ENCODE assay signal across 8 cellular contexts in the genomic region with DNA sequence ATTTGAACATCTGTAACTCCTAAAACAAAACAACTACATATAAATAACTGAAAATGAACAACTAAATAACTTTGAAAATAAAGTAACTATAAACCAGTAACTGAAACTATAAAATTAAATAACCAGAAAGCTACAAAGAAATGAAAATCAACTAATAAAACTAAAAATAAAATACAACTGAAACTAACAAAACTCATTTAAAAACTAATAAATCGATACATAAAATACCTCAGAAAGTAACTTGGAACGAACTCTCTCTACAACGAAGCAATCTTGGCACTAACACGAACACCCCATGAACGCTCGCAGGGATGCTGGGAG. TPM values are rescaled to one million over a fixed set of nuclear protein-coding genes. Genes with fewer than 3 reads are reported as not detected.
DNase-seq lines count a peak whose midpoint lies in the region; ATAC-seq and TF ChIP-seq lines count a peak whose summit lies in the region.
"Had no signal": no experiment of that assay in that cellular context is flagged by ENCODE, and none has a peak within 500 bp of the region (broad histone marks: within the 10 kb centered on the region; RNA-seq: fewer than 3 reads in every experiment).

No MANE protein-coding gene starts in this region.

- DNase-seq in HFFc6 (no peak), adipocyte (ENCODE audit: low read depth) (no peak), left lung (no peak), CD1c-positive myeloid dendritic cell (ENCODE audit: extremely low spot score) (no peak), NCI-H1092 treated with DMSO at 0.1 percent for 48 hours (lab: John Stamatoyannopoulos, UW) (no peak)
- DNase-seq: NCI-H2081 had no signal

- H3K36me3 ChIP-seq in adipocyte (ENCODE audit: control insufficient read depth, insufficient read depth, low read length, severe bottlenecking) (no peaks in the 10 kb centered on the region), left lung (no peaks in the 10 kb centered on the region), stomach smooth muscle (ENCODE audit: control insufficient read depth in 2 of 2, insufficient read depth in 2 of 2, low read length in 2 of 2) (no peaks in the 10 kb centered on the region)

- H3K27ac Mint-ChIP-seq in HFFc6: no peak overlapping the region

- H3K4me3 ChIP-seq in adipocyte (ENCODE audit: low read length): peak overlapping the region; percentile 81
- H3K4me3 ChIP-seq in left lung: peak overlapping the region; percentile 51
- H3K4me3 ChIP-seq in stomach smooth muscle (ENCODE audit: low read length in 2 of 2): peak overlapping the region; percentile 60 to 70

- intact Hi-C loops in left lung (cut with DNase I): no loop called here

- peaks cover 15% of the 10 kb centered on the region for H3K4me1 Mint-ChIP-seq in HFFc6 (ENCODE audit: low read depth)

- peaks cover 5% of the 10 kb centered on the region for H3K4me1 ChIP-seq in adipocyte (ENCODE audit: control insufficient read depth, insufficient read depth, low read length)
- H3K4me1 ChIP-seq in left lung: peaks cover 0 to 20% of the 10 kb centered on the region in 2 donors
- H3K4me1 ChIP-seq in stomach smooth muscle (ENCODE audit: control insufficient read depth, insufficient read depth, low read length): peaks cover 7% of the 10 kb centered on the region

- H3K27ac ChIP-seq in left lung: no peak overlapping the region
- no peak overlapping the region for H3K27ac ChIP-seq in stomach smooth muscle (ENCODE audit: low read length)

- H3K9me3 Mint-ChIP-seq in HFFc6: no peaks in the 10 kb centered on the region

- H3K9ac ChIP-seq in adipocyte (ENCODE audit: low read length) (peak overlapping the region; percentile 46), stomach smooth muscle (ENCODE audit: low read length in 2 of 2) (peak overlapping the region in 1 of 2 donors; percentile 22)

- H3K27me3 Mint-ChIP-seq in HFFc6 (ENCODE audit: insufficient read depth): peaks cover 30% of the 10 kb centered on the region

- no peak for ATAC-seq in left lung
- ATAC-seq in HG02571 (IDR thresholded peaks at IDR 0.05; ENCODE audit: unreplicated experiment): no peak

- peak overlapping the region; percentile 86 for H3K4me3 Mint-ChIP-seq in HFFc6

- TF ChIP-seq CTCF in HFFc6 (IDR thresholded peaks at IDR 0.05) (no peak), left lung (IDR thresholded peaks at IDR 0.05) (no peak)

- no peaks in the 10 kb centered on the region for H3K36me3 Mint-ChIP-seq in HFFc6 (ENCODE audit: low read depth)

- H3K9me3 ChIP-seq in adipocyte (ENCODE audit: control insufficient read depth, low read length): no peaks in the 10 kb centered on the region
- H3K9me3 ChIP-seq in left lung: no peaks in the 10 kb centered on the region
- H3K9me3 ChIP-seq in stomach smooth muscle (ENCODE audit: control insufficient read depth in 2 of 2, low read length in 2 of 2): no peaks in the 10 kb centered on the region

- H3K27me3 ChIP-seq in adipocyte (replicated peaks; ENCODE audit: control insufficient read depth, insufficient read depth, low read length) (peaks cover 34% of the 10 kb centered on the region), left lung (peaks cover 8 to 66% of the 10 kb centered on the region in 2 donors), stomach smooth muscle (ENCODE audit: control insufficient read depth in 1 of 2, insufficient read depth in 2 of 2, low read length in 2 of 2) (peaks cover 36 to 37% of the 10 kb centered on the region in 2 donors)

RNA-seq across cellular contexts. Expression of a gene that starts 15.9 kb away (rescaled TPM):
- under 1 TPM in 1 of 6 experiments, not detected in 5; 0.06 TPM for total RNA-seq in HFFc6 (2021; fragmentation: NEBNext Ultra II Directional; extraction: Animal tissue kit (Norgen Biotek cat#: 25700))
- total RNA-seq in left lung: 100 to 1,000 TPM; 201 to 243 TPM

Comparison
In these comparisons a context has a peak if more than half of its experiments do, and no peak if none do; other contexts are left out.
1. RNA of a gene that starts 15.9 kb away (total RNA-seq): 201 to 243 TPM in left lung; 0.06 TPM in HFFc6; every median in the first group is over 100 times any median in the second.
2. Peak in every context shown above with its lines, with median percentiles within 50 percentile points of each other: H3K4me3 ChIP-seq.